In genomic region chr2:88016086-88016947, GRCh38 we compare ENCODE assay signal across 8 cellular contexts. TPM values are rescaled to one million over a fixed set of nuclear protein-coding genes. Genes with fewer than 3 reads are reported as not detected.
DNase-seq lines count a peak whose midpoint lies in the region; ATAC-seq and TF ChIP-seq lines count a peak whose summit lies in the region.

Gene RNU2-63P, minus strand, starts transcription at chr2:88016547.

- H3K9ac ChIP-seq in SK-N-MC (ENCODE audit: insufficient read length) = peak within 1 kb of the TSS; percentile 88

- peak within 1 kb of the TSS; percentile 96 for H3K4me3 Mint-ChIP-seq in GM23338
- H3K4me3 Mint-ChIP-seq in activated naive CD4-positive, alpha-beta T cell treated with anti-CD3 and anti-CD28 coated beads, Interleukin-2, amount 50 U/mL, for 24 hours = peak within 1 kb of the TSS; percentile 99

- H3F3A ChIP-seq in GM23338 (replicated peaks; ENCODE audit: low read depth) = no peaks in the 10 kb centered on the region

- peak within 1 kb of the TSS; percentile 77 for H3K4me2 ChIP-seq in GM23338

- H3K9me3 Mint-ChIP-seq in GM23338 = peaks cover 21% of the 10 kb centered on the region
- no peaks in the 10 kb centered on the region for H3K9me3 Mint-ChIP-seq in activated naive CD4-positive, alpha-beta T cell treated with anti-CD3 and anti-CD28 coated beads, Interleukin-2, amount 50 U/mL, for 24 hours

- H3K4me3 ChIP-seq in GM23338 (peak within 1 kb of the TSS; percentile 69), LNCaP clone FGC (ENCODE audit: low read depth, low read length) (peak within 1 kb of the TSS; percentile 81), SK-N-MC (peak within 1 kb of the TSS; percentile 76), ovary (peak within 1 kb of the TSS; percentile 53), thyroid gland (replicated peaks in 1 of 3) (peak within 1 kb of the TSS; percentile 29 to 47 (median 38))

- no peak for TF ChIP-seq EP300 in ovary (IDR thresholded peaks at IDR 0.05)

- peak; percentile 88 for DNase-seq in EH (ENCODE audit: low read depth)
- peak; percentile 82 for DNase-seq in GM23338 (ENCODE audit: low spot score)
- peak; percentile 82 for DNase-seq in LNCaP clone FGC (ENCODE audit: low read depth)
- peak; percentile 93 for DNase-seq in SK-N-MC (ENCODE audit: low read depth, low spot score)
- peak; percentile 74 for DNase-seq in Right ventricle myocardium superior
- DNase-seq in ovary = peak; percentile 62 to 80 (median 76)
- peak; percentile 66 to 79 for DNase-seq in thyroid gland

- ATAC-seq in GM23338 (peak; percentile 85), Right ventricle myocardium superior (ENCODE audit: poor library complexity) (peak; percentile 97)

- H3K4me1 Mint-ChIP-seq in GM23338 = peaks cover 24% of the 10 kb centered on the region
- H3K4me1 Mint-ChIP-seq in activated naive CD4-positive, alpha-beta T cell treated with anti-CD3 and anti-CD28 coated beads, Interleukin-2, amount 50 U/mL, for 24 hours = peaks cover 21% of the 10 kb centered on the region

- no peaks in the 10 kb centered on the region for H3K9me3 ChIP-seq in SK-N-MC (ENCODE audit: low read depth, low read length)
- no peaks in the 10 kb centered on the region for H3K9me3 ChIP-seq in ovary
- no peaks in the 10 kb centered on the region for H3K9me3 ChIP-seq in thyroid gland

- TF ChIP-seq POLR2A in ovary (IDR thresholded peaks at IDR 0.05) (no peak), thyroid gland (IDR thresholded peaks at IDR 0.05) (peak in 1 of 2 donors; percentile 70)

- H3K27ac ChIP-seq in GM23338 (ENCODE audit: low read depth) (peak within 1 kb of the TSS; percentile 96), SK-N-MC (peak within 1 kb of the TSS; percentile 90), ovary (no peak within 1 kb of the TSS), thyroid gland (peak within 1 kb of the TSS; percentile 38 to 90 (median 73))

- WGBS in ovary, 3 donors = 9 to 13% (median 12%) methylated on average over 32 to 33 of the region's 33 CpGs
- 11 to 13% methylated on average over 32 of the region's 33 CpGs for WGBS in thyroid gland, 2 donors

- H3K36me3 ChIP-seq in GM23338 (ENCODE audit: insufficient read depth) = no peaks in the 10 kb centered on the region
- H3K36me3 ChIP-seq in SK-N-MC (ENCODE audit: insufficient read depth, low read length) = no peaks in the 10 kb centered on the region
- no peaks in the 10 kb centered on the region for H3K36me3 ChIP-seq in ovary
- no peaks in the 10 kb centered on the region for H3K36me3 ChIP-seq in thyroid gland

- intact Hi-C loops in Right ventricle myocardium superior (cut with DNase I) = no loop called here
- intact Hi-C loops in ovary (cut with DNase I) = loop anchor here in 1 of 4 donors (10.0 kb wide), 1 partner anchor 148 kb away; no protein-coding TSS in a partner anchor
- intact Hi-C loops in thyroid gland (cut with DNase I) = no loop called here

- peak within 1 kb of the TSS; percentile 44 for H2AFZ ChIP-seq in GM23338

- TF ChIP-seq CTCF in GM23338 (conservative IDR thresholded peaks at IDR 0.05; ENCODE audit: low read depth in 2 of 2) (no peak), LNCaP clone FGC (IDR thresholded peaks at IDR 0.05; ENCODE audit: control insufficient read depth, extremely low read depth, insufficient read depth) (no peak), ovary (IDR thresholded peaks at IDR 0.05) (no peak), thyroid gland (IDR thresholded peaks at IDR 0.05) (no peak)

- H4K20me1 ChIP-seq in GM23338 (replicated peaks; ENCODE audit: insufficient read depth) = no peaks in the 10 kb centered on the region

- H3K9me2 ChIP-seq in GM23338 (ENCODE audit: insufficient read depth) = no peaks in the 10 kb centered on the region

- H3K4me1 ChIP-seq in GM23338 (ENCODE audit: insufficient read depth) (peaks cover 5% of the 10 kb centered on the region; the same call in 1 of the 2 replicates), ovary (ENCODE audit: insufficient read depth) (no peaks in the 10 kb centered on the region), thyroid gland (peaks cover 0 to 6% of the 10 kb centered on the region in 2 donors)

- H3K27ac Mint-ChIP-seq in GM23338 = peak within 1 kb of the TSS; percentile 100
- peak within 1 kb of the TSS; percentile 100 for H3K27ac Mint-ChIP-seq in activated naive CD4-positive, alpha-beta T cell treated with anti-CD3 and anti-CD28 coated beads, Interleukin-2, amount 50 U/mL, for 24 hours

- H3K79me2 ChIP-seq in GM23338 (replicated peaks; ENCODE audit: insufficient read depth) = no peaks in the 10 kb centered on the region

- H3K27me3 Mint-ChIP-seq in GM23338 (ENCODE audit: insufficient read depth, low read depth, poor library complexity) = peaks cover 14% of the 10 kb centered on the region
- H3K27me3 Mint-ChIP-seq in activated naive CD4-positive, alpha-beta T cell treated with anti-CD3 and anti-CD28 coated beads, Interleukin-2, amount 50 U/mL, for 24 hours = no peaks in the 10 kb centered on the region

- no peaks in the 10 kb centered on the region for H3K27me3 ChIP-seq in GM23338 (ENCODE audit: insufficient read depth)
- H3K27me3 ChIP-seq in ovary = no peaks in the 10 kb centered on the region
- H3K27me3 ChIP-seq in thyroid gland = no peaks in the 10 kb centered on the region

- H3K36me3 Mint-ChIP-seq in GM23338 (ENCODE audit: low read depth) = peaks cover 19% of the 10 kb centered on the region
- H3K36me3 Mint-ChIP-seq in activated naive CD4-positive, alpha-beta T cell treated with anti-CD3 and anti-CD28 coated beads, Interleukin-2, amount 50 U/mL, for 24 hours = no peaks in the 10 kb centered on the region

TF ChIP-seq in GM23338, 12 proteins besides CTCF, POLR2A, EP300 and RAD21 (continues in another document):
- TF ChIP-seq ZNF462 (CRISPR knock-in tag; IDR thresholded peaks at IDR 0.05) = peak; percentile 83
- no peak for TF ChIP-seq STAT1 (IDR thresholded peaks at IDR 0.05; ENCODE audit: unreplicated experiment)
- peak; percentile 100 for TF ChIP-seq POLR2AphosphoS5 (IDR thresholded peaks at IDR 0.05; ENCODE audit: low read depth)
- TF ChIP-seq EZH2 (IDR thresholded peaks at IDR 0.05; ENCODE audit: low read depth, unreplicated experiment) = no peak
- no peak for TF ChIP-seq JUNB (IDR thresholded peaks at IDR 0.05; ENCODE audit: unreplicated experiment)

RNA-seq across cellular contexts. Expression of gene RNU2-63P, which starts in this region (rescaled TPM):
- not detected in 2 replicates for total RNA-seq in GM23338 (2014; rRNA removed; shearing (Covaris generic))
- polyA plus RNA-seq in GM23338 (2016; fragmentation: Nextera tagmentation; extraction: Ambion mirVana) (2.0 and 2.8 TPM in 2 replicates), ovary (not detected)
- total RNA-seq in Right ventricle myocardium superior (not detected), ovary (1 to 10 TPM in 2 of 7 donors, not detected in 5; 2.3 to 8.3 TPM), thyroid gland (not detected)

Comparison
In these comparisons a context has a peak if more than half of its experiments do, and no peak if none do; other contexts are left out.
1. Peak in DNase-seq and ATAC-seq in Right ventricle myocardium superior; RNA of the gene not detected or under 1 TPM.
2. Peak in DNase-seq, H3K4me3 ChIP-seq and H3K27ac ChIP-seq in thyroid gland; RNA of the gene not detected or under 1 TPM.
3. H3K27ac ChIP-seq: peak in GM23338 (single experiment) and SK-N-MC (single experiment); none in ovary (0 of 2).
4. Peak in every context shown above with its lines, with median percentiles within 50 percentile points of each other: DNase-seq and H3K4me3 ChIP-seq.